In genomic region chr3:188520466-188520865, GRCh38 we compare ENCODE assay signal across 14 cellular contexts.
"Had no signal": no experiment of that assay in that cellular context is flagged by ENCODE, and none has a peak within 500 bp of the region (broad histone marks: within the 10 kb centered on the region; RNA-seq: fewer than 3 reads in every experiment).

No MANE protein-coding gene starts in this region.

- H3K36me3 ChIP-seq: lower lobe of right lung, neural progenitor cell, ovary had no signal

- ATAC-seq: activated CD8-positive, alpha-beta T cell treated with anti-CD3 and anti-CD28 coated beads for 36 hours; activated naive CD4-positive, alpha-beta T cell treated with anti-CD3 and anti-CD28 coated beads, Interleukin-2, amount 50 U/mL, for 72 hours; activated T-cell treated with anti-CD3 and anti-CD28 coated beads, Interleukin-2, amount 50 U/mL, for 4 hours; esophagus mucosa; heart right ventricle; left cardiac atrium; lower lobe of right lung; stimulated activated effector memory CD8-positive, alpha-beta T cell treated with anti-CD3 and anti-CD28 coated beads, Interleukin-12 subunit alpha, Interleukin-12 subunit beta, amount 100 ng/mL, for 72 hours had no signal

- H3K27ac ChIP-seq: heart right ventricle, lower lobe of right lung, neural progenitor cell, ovary had no signal

- DNase-seq: activated CD4-positive, alpha-beta T cell treated with anti-CD3 and anti-CD28 coated beads for 48 hours; activated CD8-positive, alpha-beta T cell treated with anti-CD3 and anti-CD28 coated beads for 36 hours; activated effector memory CD4-positive, alpha-beta T cell treated with anti-CD3 and anti-CD28 coated beads, Interleukin-2, amount 50 U/mL, for 16 hours; activated T-cell treated with anti-CD3 and anti-CD28 coated beads, Interleukin-2, amount 50 U/mL, for 4 hours; cerebellar nuclear complex; foreskin melanocyte; heart right ventricle; left cardiac atrium; lower lobe of right lung; ovary had no signal

- H3K27me3 ChIP-seq: heart right ventricle, neural progenitor cell, ovary had no signal

- H3K9me3 ChIP-seq: heart right ventricle, lower lobe of right lung, ovary had no signal

- H3K4me3 ChIP-seq: heart right ventricle, lower lobe of right lung, neural progenitor cell, ovary had no signal
